15 cellular contexts compared by ENCODE assay signal in genomic region chr11:75734491-75735180, GRCh38. TPM values are rescaled to one million over a fixed set of nuclear protein-coding genes. Genes with fewer than 3 reads are reported as not detected.
DNase-seq lines count a peak whose midpoint lies in the region; ATAC-seq and TF ChIP-seq lines count a peak whose summit lies in the region.
"Had no signal": no experiment of that assay in that cellular context is flagged by ENCODE, and none has a peak within 500 bp of the region (broad histone marks: within the 10 kb centered on the region; RNA-seq: fewer than 3 reads in every experiment).

No MANE protein-coding gene starts in this region.

- peak overlapping the region in 8 of 12 donors; percentile 40 to 79 (median 72) for H3K27ac ChIP-seq in heart left ventricle
- H3K27ac ChIP-seq in liver (ENCODE audit: low read depth in 1 of 2, low read length in 2 of 2), result peak overlapping the region; percentile 51 to 69
- H3K27ac ChIP-seq in aorta (ENCODE audit: low read depth in 1 of 2, low read length in 2 of 2), result no peak overlapping the region
- H3K27ac ChIP-seq: WERI-Rb-1 had no signal

- H3K36me3 ChIP-seq in heart left ventricle (no peaks in the 10 kb centered on the region), liver (ENCODE audit: control insufficient read depth in 4 of 4, insufficient read depth in 3 of 4, low read depth in 1 of 4, low read length in 3 of 4) (peaks cover 0 to 10% (median 7%) of the 10 kb centered on the region in 4 donors), aorta (ENCODE audit: control insufficient read depth in 1 of 2, insufficient read depth in 2 of 2, low read length in 1 of 2) (no peaks in the 10 kb centered on the region)
- H3K36me3 ChIP-seq: WERI-Rb-1 had no signal

- peaks cover 0 to 27% (median 10%) of the 10 kb centered on the region in 12 donors for H3K4me1 ChIP-seq in heart left ventricle
- peaks cover 16 to 56% (median 41%) of the 10 kb centered on the region in 4 donors for H3K4me1 ChIP-seq in liver (ENCODE audit: control insufficient read depth in 4 of 4, insufficient read depth in 4 of 4, low read length in 3 of 4)
- no peaks in the 10 kb centered on the region for H3K4me1 ChIP-seq in aorta (ENCODE audit: control insufficient read depth in 1 of 2, insufficient read depth in 2 of 2, low read length in 2 of 2)

- no peak overlapping the region for H3K4me3 Mint-ChIP-seq in natural killer cell treated with Interleukin-12 subunit alpha and Interleukin-12 subunit beta and Interleukin-15 and Interleukin-18, amount 100 ng/mL, for 72 hours
- H3K4me3 Mint-ChIP-seq: activated T-cell treated with anti-CD3 and anti-CD28 coated beads, Interleukin-2, amount 50 U/mL, for 24 hours; dendritic cell treated with granulocyte-macrophage colony-stimulating factor and Interleukin-4, amounts not matched to agents 40 ng/mL and 50 ng/mL, for 4 days; stimulated activated memory B cell treated with anti-CD40 and anti-IgM and Interleukin-4, amounts not matched to agents 10 μg/mL and 1 μg/mL and 100 μg/mL, for 72 hours had no signal

- no peaks in the 10 kb centered on the region for H3K4me1 Mint-ChIP-seq in natural killer cell treated with Interleukin-12 subunit alpha and Interleukin-12 subunit beta and Interleukin-15 and Interleukin-18, amount 100 ng/mL, for 72 hours (ENCODE audit: low read depth in 2 of 2)
- H3K4me1 Mint-ChIP-seq: stimulated activated memory B cell treated with anti-CD40 and anti-IgM and Interleukin-4, amounts not matched to agents 10 μg/mL and 1 μg/mL and 100 μg/mL, for 72 hours had no signal

- TF ChIP-seq POLR2A in heart left ventricle (IDR thresholded peaks at IDR 0.05), result no peak

- WGBS in heart left ventricle, 4 donors, result 44 to 52% (median 48%) methylated on average over 4 to 5 of the region's 5 CpGs
- 25% methylated on average over 5 of the region's 5 CpGs for WGBS in liver
- 12 to 25% methylated on average over 5 of the region's 5 CpGs for WGBS in aorta, 2 donors

- no peaks in the 10 kb centered on the region for H3K36me3 Mint-ChIP-seq in natural killer cell treated with Interleukin-12 subunit alpha and Interleukin-12 subunit beta and Interleukin-15 and Interleukin-18, amount 100 ng/mL, for 72 hours
- H3K36me3 Mint-ChIP-seq: stimulated activated memory B cell treated with anti-CD40 and anti-IgM and Interleukin-4, amounts not matched to agents 10 μg/mL and 1 μg/mL and 100 μg/mL, for 72 hours had no signal

- TF ChIP-seq RAD21 in liver (IDR thresholded peaks at IDR 0.05), result no peak

- intact Hi-C loops in heart left ventricle (cut with DNase I), result no loop called here
- intact Hi-C loops in Right ventricle myocardium inferior (cut with DNase I), result no loop called here
- intact Hi-C loops in aorta (cut with DNase I), result no loop called here

- H3K27me3 Mint-ChIP-seq in natural killer cell treated with Interleukin-12 subunit alpha and Interleukin-12 subunit beta and Interleukin-15 and Interleukin-18, amount 100 ng/mL, for 72 hours, result peaks cover 12 to 18% of the 10 kb centered on the region in 2 donors

- H3K27me3 ChIP-seq in heart left ventricle (no peaks in the 10 kb centered on the region), liver (ENCODE audit: control insufficient read depth in 4 of 4, insufficient read depth in 4 of 4, low read length in 3 of 4) (no peaks in the 10 kb centered on the region), aorta (ENCODE audit: control insufficient read depth in 1 of 2, insufficient read depth in 2 of 2, low read length in 1 of 2) (no peaks in the 10 kb centered on the region)

- H3K9ac ChIP-seq in liver (ENCODE audit: low read depth in 1 of 2, low read length in 2 of 2), result no peak overlapping the region
- H3K9ac ChIP-seq: SK-N-SH had no signal

- H3K4me3 ChIP-seq in heart left ventricle (no peak overlapping the region), liver (ENCODE audit: low read depth in 1 of 3, low read length in 3 of 3) (no peak overlapping the region), aorta (ENCODE audit: low read length in 2 of 2) (no peak overlapping the region)

- no peak overlapping the region for H3K27ac Mint-ChIP-seq in natural killer cell treated with Interleukin-12 subunit alpha and Interleukin-12 subunit beta and Interleukin-15 and Interleukin-18, amount 100 ng/mL, for 72 hours
- H3K27ac Mint-ChIP-seq: activated T-cell treated with anti-CD3 and anti-CD28 coated beads, Interleukin-2, amount 50 U/mL, for 24 hours; dendritic cell treated with granulocyte-macrophage colony-stimulating factor and Interleukin-4, amounts not matched to agents 40 ng/mL and 50 ng/mL, for 4 days; stimulated activated memory B cell treated with anti-CD40 and anti-IgM and Interleukin-4, amounts not matched to agents 10 μg/mL and 1 μg/mL and 100 μg/mL, for 72 hours had no signal

- ATAC-seq in heart left ventricle (peak in 1 of 4 donors; percentile 30), Right ventricle myocardium inferior (no peak), aorta (ENCODE audit: low FRiP score) (peak; percentile 47)
- no peak for ATAC-seq in natural killer cell treated with Interleukin-12 subunit alpha and Interleukin-12 subunit beta and Interleukin-15 and Interleukin-18, amount 100 ng/mL, for 72 hours

- H3K9me3 Mint-ChIP-seq in natural killer cell treated with Interleukin-12 subunit alpha and Interleukin-12 subunit beta and Interleukin-15 and Interleukin-18, amount 100 ng/mL, for 72 hours, result no peaks in the 10 kb centered on the region
- H3K9me3 Mint-ChIP-seq: activated T-cell treated with anti-CD3 and anti-CD28 coated beads, Interleukin-2, amount 50 U/mL, for 24 hours; dendritic cell treated with granulocyte-macrophage colony-stimulating factor and Interleukin-4, amounts not matched to agents 40 ng/mL and 50 ng/mL, for 4 days; stimulated activated memory B cell treated with anti-CD40 and anti-IgM and Interleukin-4, amounts not matched to agents 10 μg/mL and 1 μg/mL and 100 μg/mL, for 72 hours had no signal

- H3K9me3 ChIP-seq in heart left ventricle (no peaks in the 10 kb centered on the region), liver (ENCODE audit: control insufficient read depth in 4 of 4, low read length in 3 of 4) (no peaks in the 10 kb centered on the region), aorta (ENCODE audit: control insufficient read depth, low read length) (no peaks in the 10 kb centered on the region)
- H3K9me3 ChIP-seq: SK-N-SH had no signal

- TF ChIP-seq CTCF in heart left ventricle (IDR thresholded peaks at IDR 0.05), result no peak
- TF ChIP-seq CTCF in liver (IDR thresholded peaks at IDR 0.05; ENCODE audit: low read depth, low read length, missing input control), result no peak

- no peak for DNase-seq in heart left ventricle
- DNase-seq in Right ventricle myocardium inferior (ENCODE audit: missing footprints), result no peak
- peak; percentile 99 for DNase-seq in NCI-H69 (lab: John Stamatoyannopoulos, UW)
- DNase-seq in aorta, result no peak
- no peak for DNase-seq in activated naive CD4-positive, alpha-beta T cell treated with Interleukin-2 at 50 U/mL for 16 hours
- no peak for DNase-seq in OCI-M1 (lab: John Stamatoyannopoulos, UW)
- no peak for DNase-seq in natural killer cell treated with Interleukin-12 subunit alpha and Interleukin-12 subunit beta and Interleukin-15 and Interleukin-18, amount 100 ng/mL, for 72 hours (ENCODE audit: low spot score)
- DNase-seq: activated T-cell treated with anti-CD3 and anti-CD28 coated beads, Interleukin-2, amount 50 U/mL, for 24 hours; SK-N-SH; stimulated activated CD4-positive, alpha-beta T cell treated with anti-CD3 and anti-CD28 coated beads, Interleukin-4, amount 100 ng/mL, for 24 hours; WERI-Rb-1 had no signal

TF ChIP-seq in liver, 16 proteins besides CTCF, POLR2A, EP300 and RAD21 (continues in another document):
- peak; percentile 71 to 84 for TF ChIP-seq JUND (IDR thresholded peaks at IDR 0.05)
- peak; percentile 0 for TF ChIP-seq MAX (IDR thresholded peaks at IDR 0.05)
- no peak for TF ChIP-seq EGR1 (IDR thresholded peaks at IDR 0.05; ENCODE audit: low read depth in 2 of 2)
- no peak for TF ChIP-seq ZBTB33 (IDR thresholded peaks at IDR 0.05)
- peak; percentile 87 for TF ChIP-seq ATF3 (IDR thresholded peaks at IDR 0.05)
- peak; percentile 39 to 80 for TF ChIP-seq RXRA (IDR thresholded peaks at IDR 0.05)

RNA-seq across cellular contexts. Expression of gene MOGAT2, which starts 17.0 kb away (rescaled TPM):
- total RNA-seq in heart left ventricle, result under 1 TPM in 3 of 9 donors, not detected in 6; 0.20 to 0.27 (median 0.25) TPM
- polyA plus RNA-seq in heart left ventricle, result under 1 TPM in 1 of 2 donors, not detected in 1; 0.04 TPM
- 0.22 TPM for total RNA-seq in Right ventricle myocardium inferior
- 10 to 100 TPM in 1 of 2 donors, 1 to 10 TPM in 1; 1.0 to 92.4 TPM for total RNA-seq in liver
- 10 to 100 TPM; 24.3 to 50.9 TPM for polyA plus RNA-seq in liver
- not detected for total RNA-seq in aorta
- polyA plus RNA-seq in aorta, result 10 to 100 TPM in 1 of 2 donors, under 1 TPM in 1; 0.15 to 13.4 TPM
- total RNA-seq in natural killer cell treated with Interleukin-12 subunit alpha and Interleukin-12 subunit beta and Interleukin-15 and Interleukin-18, amount 100 ng/mL, for 72 hours, result not detected
- total RNA-seq: G401 had no signal

RNA-seq across cellular contexts. Expression of gene DGAT2, which starts 33.9 kb away (rescaled TPM):
- total RNA-seq in heart left ventricle (10 to 100 TPM in 3 of 9 donors, 1 to 10 TPM in 6; 4.4 to 48.3 (median 8.3) TPM), Right ventricle myocardium inferior (25.5 TPM), liver (100 to 1,000 TPM in 1 of 2 donors, 10 to 100 TPM in 1; 64.0 to 151 TPM), aorta (1 to 10 TPM; 2.3 to 4.4 TPM)
- polyA plus RNA-seq in heart left ventricle (10 to 100 TPM in 1 of 2 donors, 1 to 10 TPM in 1; 4.0 to 15.8 TPM), liver (100 to 1,000 TPM in 1 of 2 donors, 10 to 100 TPM in 1; 57.2 to 152 TPM), aorta (under 1 TPM; 0.41 to 0.63 TPM)
- total RNA-seq in natural killer cell treated with Interleukin-12 subunit alpha and Interleukin-12 subunit beta and Interleukin-15 and Interleukin-18, amount 100 ng/mL, for 72 hours, result 1 to 10 TPM in 1 of 2 donors, under 1 TPM in 1; 1.00 to 3.1 TPM

Comparison
In these comparisons a context has a peak if more than half of its experiments do, and no peak if none do; other contexts are left out.
1. H3K27ac ChIP-seq: peak in heart left ventricle (8 of 12) and liver (2 of 2); none in aorta (0 of 2).